13 cellular contexts compared by ENCODE assay signal in the genomic region with DNA sequence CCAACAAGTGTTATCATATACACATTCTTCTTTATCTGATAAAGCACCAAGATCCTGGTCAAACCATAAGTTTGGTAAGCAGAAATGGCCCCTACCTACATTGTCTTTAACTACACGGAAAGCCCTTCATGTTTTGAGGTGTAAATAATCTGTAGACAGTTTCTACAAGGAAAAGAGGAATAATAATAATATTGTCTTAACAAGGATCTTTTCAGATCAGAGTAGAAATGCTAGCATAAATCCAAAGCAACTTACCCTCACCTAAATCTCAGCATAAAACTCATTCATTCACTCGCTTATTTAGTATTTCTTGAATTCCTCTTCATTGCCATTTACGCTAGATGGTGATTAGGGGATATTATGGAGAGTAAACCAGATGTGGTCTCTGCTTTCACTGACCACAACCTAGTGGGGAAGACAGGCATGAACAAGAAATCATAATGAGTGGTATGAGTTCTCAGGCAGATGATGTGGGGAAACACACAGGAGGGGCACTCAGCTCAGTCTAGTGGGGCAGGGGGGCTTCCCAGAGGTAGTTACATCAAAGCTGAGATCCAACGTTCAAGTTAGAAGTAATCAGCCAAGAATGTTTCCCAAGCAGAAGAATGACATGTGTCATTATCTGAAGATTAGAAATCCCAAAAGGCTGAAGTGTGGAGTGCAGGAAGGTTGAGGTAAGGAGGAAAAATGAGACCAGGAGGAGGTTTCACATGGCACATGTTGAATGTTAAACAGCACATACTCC.
DNase-seq lines count a peak whose midpoint lies in the region; ATAC-seq, FAIRE-seq and TF ChIP-seq lines count a peak whose summit lies in the region.
"Had no signal": no experiment of that assay in that cellular context is flagged by ENCODE, and none has a peak within 500 bp of the region (broad histone marks: within the 10 kb centered on the region; RNA-seq: fewer than 3 reads in every experiment).

No MANE protein-coding gene starts in this region.

- H3K27me3 Mint-ChIP-seq in dendritic cell treated with granulocyte-macrophage colony-stimulating factor and Interleukin-4, amounts not matched to agents 40 ng/mL and 50 ng/mL, for 4 days, result peaks cover 4% of the 10 kb centered on the region

- H3K4me3 Mint-ChIP-seq in dendritic cell treated with granulocyte-macrophage colony-stimulating factor and Interleukin-4, amounts not matched to agents 40 ng/mL and 50 ng/mL, for 4 days, result no peak overlapping the region
- H3K4me3 Mint-ChIP-seq: naive thymus-derived CD8-positive, alpha-beta T cell had no signal

- peak overlapping the region; percentile 64 for H3K27ac Mint-ChIP-seq in dendritic cell treated with granulocyte-macrophage colony-stimulating factor and Interleukin-4, amounts not matched to agents 40 ng/mL and 50 ng/mL, for 4 days

- H3K36me3 Mint-ChIP-seq in dendritic cell treated with granulocyte-macrophage colony-stimulating factor and Interleukin-4, amounts not matched to agents 40 ng/mL and 50 ng/mL, for 4 days (ENCODE audit: low read depth), result no peaks in the 10 kb centered on the region
- H3K36me3 Mint-ChIP-seq: naive thymus-derived CD8-positive, alpha-beta T cell had no signal

- no peak for FAIRE-seq in GM12891 (lab: Jason Lieb, UNC)

- peaks cover 17% of the 10 kb centered on the region for H3K4me1 Mint-ChIP-seq in dendritic cell treated with granulocyte-macrophage colony-stimulating factor and Interleukin-4, amounts not matched to agents 40 ng/mL and 50 ng/mL, for 4 days (ENCODE audit: low read depth)

- peaks cover 9% of the 10 kb centered on the region for H3K9me3 Mint-ChIP-seq in dendritic cell treated with granulocyte-macrophage colony-stimulating factor and Interleukin-4, amounts not matched to agents 40 ng/mL and 50 ng/mL, for 4 days

- ATAC-seq in GM19452 (IDR thresholded peaks at IDR 0.05; ENCODE audit: unreplicated experiment), result peak; percentile 38
- peak; percentile 38 for ATAC-seq in HG02885 (IDR thresholded peaks at IDR 0.05; ENCODE audit: poor library complexity, unreplicated experiment)
- no peak for ATAC-seq in HG02938 (IDR thresholded peaks at IDR 0.05; ENCODE audit: unreplicated experiment)
- ATAC-seq: gastrocnemius medialis; naive thymus-derived CD8-positive, alpha-beta T cell had no signal

- no peak for DNase-seq in GM12891 (ENCODE audit: insufficient read length, low spot score)
- no peak for DNase-seq in stimulated activated CD4-positive, alpha-beta T cell treated with anti-CD3 and anti-CD28 coated beads, Interleukin-4, amount 100 ng/mL, for 4 hours
- DNase-seq in NCI-H1436 (lab: John Stamatoyannopoulos, UW), result no peak
- no peak for DNase-seq in dedifferentiated amniotic fluid mesenchymal stem cell (ENCODE audit: extremely low spot score)
- DNase-seq: effector CD8-positive, alpha-beta T cell; MG63; naive thymus-derived CD8-positive, alpha-beta T cell; NCI-H510A treated with DMSO at 0.1 percent for 48 hours had no signal

- peak; percentile 18; the same call in 1 of the 2 replicates for TF ChIP-seq POLR2A in GM12891 (IDR thresholded peaks at IDR 0.05; ENCODE audit: low read depth, low read length)

- intact Hi-C loops in dendritic cell treated with granulocyte-macrophage colony-stimulating factor and Interleukin-4, amounts not matched to agents 40 ng/mL and 50 ng/mL, for 4 days (cut with micrococcal nuclease), result loop anchor here (1.0 to 2.0 kb wide), 2 partner anchors 27 to 65 kb away; no protein-coding TSS in a partner anchor

TF ChIP-seq in GM12891, 5 proteins besides CTCF, POLR2A, EP300 and RAD21:
- TF ChIP-seq POLR2AphosphoS5 (IDR thresholded peaks at IDR 0.05; ENCODE audit: low read depth, low read length) (no peak; the same call in 1 of the 2 replicates), TAF1 (IDR thresholded peaks at IDR 0.05; ENCODE audit: low read depth, low read length) (no peak), SPI1 (IDR thresholded peaks at IDR 0.05; ENCODE audit: low read depth, low read length) (no peak), POU2F2 (IDR thresholded peaks at IDR 0.05; ENCODE audit: low read depth, low read length) (peak; percentile 81), PAX5 (IDR thresholded peaks at IDR 0.05; ENCODE audit: insufficient read depth, low read length, severe bottlenecking) (peak; percentile 26)
